Comparison of ENCODE assay signal across 8 cellular contexts in the genomic region with DNA sequence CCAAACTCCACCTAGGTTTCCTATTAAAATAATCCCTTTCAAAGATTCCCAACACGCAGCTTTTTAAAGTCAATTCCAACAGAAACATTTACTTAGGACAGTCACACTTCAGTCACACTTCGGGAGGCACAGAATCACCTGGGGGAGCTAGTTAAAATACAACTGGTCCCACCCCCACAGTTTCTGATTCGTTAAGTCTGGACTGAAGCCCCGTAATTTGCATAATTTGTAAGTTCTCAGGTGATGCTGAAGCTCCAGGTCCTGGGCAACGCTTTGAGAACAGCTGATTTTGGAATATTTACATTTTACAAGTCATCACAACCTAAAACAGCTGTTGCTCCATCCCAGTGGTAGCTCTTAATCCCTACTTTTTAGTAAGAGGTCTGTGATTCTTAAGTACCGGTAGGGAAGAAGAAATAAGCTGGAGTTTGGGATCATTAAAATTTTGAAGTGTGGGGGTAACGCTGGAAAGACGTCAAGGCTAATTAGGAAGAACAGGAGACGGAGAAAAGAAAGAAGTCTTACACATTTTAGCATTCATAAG. TPM values are rescaled to one million over a fixed set of nuclear protein-coding genes. Genes with fewer than 3 reads are reported as not detected.
DNase-seq lines count a peak whose midpoint lies in the region; ATAC-seq and TF ChIP-seq lines count a peak whose summit lies in the region.

No MANE protein-coding gene starts in this region.

- H3K27ac ChIP-seq in GM23248 (no peak overlapping the region), SJCRH30 (no peak overlapping the region; the same call in 1 of the 2 replicates), skeletal muscle tissue (ENCODE audit: low read depth, low read length) (peak overlapping the region; percentile 79)

- peaks cover 37% of the 10 kb centered on the region for H3F3A ChIP-seq in GM23248 (ENCODE audit: insufficient read depth)

- TF ChIP-seq CTCF in BE2C (IDR thresholded peaks at IDR 0.05; ENCODE audit: low read depth, low read length) (no peak), foreskin fibroblast (IDR thresholded peaks at IDR 0.05; ENCODE audit: low read depth, low read length) (no peak)

- H3K4me3 ChIP-seq in BE2C (ENCODE audit: low read depth, low read length), result peak overlapping the region; percentile 92
- H3K4me3 ChIP-seq in GM23248, result peak overlapping the region; percentile 96
- H3K4me3 ChIP-seq in SJCRH30, result peak overlapping the region; percentile 93
- H3K4me3 ChIP-seq in foreskin fibroblast (ENCODE audit: low read depth in 1 of 2, low read length in 2 of 2), result peak overlapping the region; percentile 97
- H3K4me3 ChIP-seq in skeletal muscle tissue (ENCODE audit: low read length in 3 of 3), result peak overlapping the region; percentile 95 to 97 (median 95)

- H3K9me3 ChIP-seq in BE2C, result no peaks in the 10 kb centered on the region
- no peaks in the 10 kb centered on the region for H3K9me3 ChIP-seq in GM23248 (ENCODE audit: low read depth)
- no peaks in the 10 kb centered on the region for H3K9me3 ChIP-seq in SJCRH30 (replicated peaks)
- no peaks in the 10 kb centered on the region for H3K9me3 ChIP-seq in skeletal muscle tissue (ENCODE audit: control insufficient read depth in 3 of 3, low read length in 3 of 3)

- H3K79me2 ChIP-seq in GM23248 (ENCODE audit: insufficient read depth), result peaks cover 59% of the 10 kb centered on the region

- peak overlapping the region; percentile 92 for H3K4me2 ChIP-seq in GM23248 (ENCODE audit: unreplicated experiment)

- H3K36me3 ChIP-seq in BE2C (peaks cover 4% of the 10 kb centered on the region), GM23248 (ENCODE audit: low read depth) (0 out of 2 replicates have a peak, but pooled peaks cover 3% of the 10 kb centered on the region), SJCRH30 (peaks cover 6% of the 10 kb centered on the region; the same call in 1 of the 2 replicates), skeletal muscle tissue (ENCODE audit: control insufficient read depth in 3 of 3, insufficient read depth in 3 of 3, low read length in 3 of 3) (peaks cover 0 to 2% (median 0%) of the 10 kb centered on the region in 3 donors)

- DNase-seq in BE2C (no peak), GM23248 (peak; percentile 30), SJCRH30 (peak in 1 of 2 experiments; percentile 29), foreskin fibroblast (peak in 1 of 2 donors; percentile 29), NCI-H226 (no peak), mesenteric fat pad (ENCODE audit: low spot score) (no peak)

- H2AFZ ChIP-seq in GM23248, result peak overlapping the region; percentile 100

- no peak for ATAC-seq in GM21786 (IDR thresholded peaks at IDR 0.05; ENCODE audit: unreplicated experiment)

- H3K4me1 ChIP-seq in BE2C (peaks cover 2% of the 10 kb centered on the region; the same call in 1 of the 2 replicates), GM23248 (ENCODE audit: insufficient read depth) (peaks cover 38% of the 10 kb centered on the region), SJCRH30 (peaks cover 11% of the 10 kb centered on the region; the same call in 1 of the 2 replicates), skeletal muscle tissue (ENCODE audit: control insufficient read depth in 3 of 3, insufficient read depth in 3 of 3, low read length in 3 of 3) (peaks cover 20 to 38% (median 23%) of the 10 kb centered on the region in 3 donors)

- H4K20me1 ChIP-seq in GM23248 (ENCODE audit: insufficient read depth), result no peaks in the 10 kb centered on the region

- H3K27me3 ChIP-seq in BE2C (no peaks in the 10 kb centered on the region), GM23248 (replicated peaks; ENCODE audit: insufficient read depth) (no peaks in the 10 kb centered on the region), SJCRH30 (no peaks in the 10 kb centered on the region), skeletal muscle tissue (ENCODE audit: control insufficient read depth in 3 of 3, insufficient read depth in 3 of 3, low read length in 3 of 3) (no peaks in the 10 kb centered on the region)

- in situ Hi-C loops in GM23248 (cut with MboI), result no loop called here

- WGBS in GM23248 (ENCODE audit: low coverage in 1 of 2, low lambda C conversion rate in 2 of 2, missing lambda C conversion rate in 2 of 2), 2 experiments, result 8% methylated on average over 9 of the region's 9 CpGs

- no peaks in the 10 kb centered on the region for H3K9me2 ChIP-seq in GM23248 (ENCODE audit: insufficient read depth)

- H3K9ac ChIP-seq in GM23248 (peak overlapping the region; percentile 89), skeletal muscle tissue (ENCODE audit: low read depth in 1 of 3, low read length in 3 of 3) (peak overlapping the region; percentile 76 to 98 (median 96))

RNA-seq across cellular contexts. Expression of gene IPO8, which starts 1.2 kb away (rescaled TPM):
- polyA plus RNA-seq in BE2C (2012; ENCODE audit: insufficient read depth, insufficient read length, low read depth), result 20.0 TPM
- total RNA-seq in GM23248 (2014; rRNA removed; shearing (Covaris generic)), result 21.4 and 22.8 TPM in 2 replicates
- 10.1 and 10.9 TPM in 2 replicates for polyA plus RNA-seq in GM23248 (2016; fragmentation: Nextera tagmentation; extraction: Ambion mirVana)
- 29.3 and 34.9 TPM in 2 replicates for total RNA-seq in SJCRH30 (2014; rRNA removed; shearing (Covaris generic))
- total RNA-seq in skeletal muscle tissue (40.7 TPM), mesenteric fat pad (41.4 TPM)
